Comparison of ENCODE assay signal across 8 cellular contexts in the genomic region with DNA sequence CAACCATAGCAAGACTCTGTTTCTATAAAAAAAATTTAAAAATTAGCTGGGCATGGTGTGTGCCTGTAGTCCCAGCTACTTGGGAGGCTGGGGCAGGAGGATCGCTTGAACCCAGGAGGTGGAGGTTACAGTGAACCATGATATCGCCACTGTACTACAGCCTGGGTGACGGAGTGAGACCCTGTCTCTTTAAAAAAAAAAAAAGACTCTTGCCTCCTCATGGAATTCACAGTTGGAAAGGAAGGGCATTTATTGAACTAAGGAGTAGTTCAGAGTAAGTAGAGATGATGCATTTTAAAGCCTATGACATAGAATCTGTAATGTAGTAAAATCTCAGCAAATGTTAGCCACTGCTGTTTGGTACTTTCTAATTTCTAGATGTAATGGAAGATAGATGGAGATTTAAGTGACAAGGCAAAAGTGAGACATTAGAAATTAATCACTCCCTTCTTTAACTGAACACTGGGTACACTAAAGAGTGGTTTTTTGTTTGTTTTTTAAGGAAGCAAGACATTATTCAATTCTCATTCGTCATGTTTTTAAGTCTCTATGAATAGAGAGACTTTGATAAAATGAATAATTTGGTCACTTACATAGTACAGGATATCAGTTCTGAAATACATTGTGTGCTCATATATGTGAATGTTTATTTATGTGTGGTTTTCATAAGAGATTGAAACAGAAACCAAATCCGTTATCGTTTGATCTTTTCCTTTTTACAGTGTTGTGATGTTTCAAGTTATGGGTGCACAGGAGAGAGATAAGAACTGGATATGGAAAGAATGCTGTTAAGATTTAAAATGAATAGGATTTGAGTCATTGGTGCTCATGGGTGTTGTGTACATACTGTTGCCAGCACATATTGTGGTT. TPM values are rescaled to one million over a fixed set of nuclear protein-coding genes. Genes with fewer than 3 reads are reported as not detected.
DNase-seq lines count a peak whose midpoint lies in the region; ATAC-seq and TF ChIP-seq lines count a peak whose summit lies in the region.

No MANE protein-coding gene starts in this region.

- no TSS peak for BruUV-seq in Caco-2 (replicated peaks; lab: Mats Ljungman, UMichigan)
- BruUV-seq in mammary epithelial cell (replicated peaks; lab: Mats Ljungman, UMichigan), result no TSS peak

- H3K4me3 Mint-ChIP-seq in Caco-2 (ENCODE audit: unreplicated experiment) (peak overlapping the region; percentile 73), endothelial cell (ENCODE audit: unreplicated experiment) (no peak overlapping the region)

- H2AFZ ChIP-seq in mammary epithelial cell (ENCODE audit: low read depth, low read length), result no peak overlapping the region

- H3K27me3 Mint-ChIP-seq in Caco-2 (ENCODE audit: insufficient read depth, unreplicated experiment), result no peaks in the 10 kb centered on the region
- no peaks in the 10 kb centered on the region for H3K27me3 Mint-ChIP-seq in endothelial cell (ENCODE audit: unreplicated experiment)

- no peak for TF ChIP-seq CTCF in Caco-2 (IDR thresholded peaks at IDR 0.05; ENCODE audit: insufficient read depth in 1 of 2, low read depth in 1 of 2, low read length in 1 of 2, severe bottlenecking in 1 of 2, unreplicated experiment in 1 of 2)
- TF ChIP-seq CTCF in mammary epithelial cell (conservative IDR thresholded peaks at IDR 0.05 in 1 of 2, IDR thresholded peaks at IDR 0.05 in 1 of 2; ENCODE audit: extremely low read depth in 1 of 2, insufficient read depth in 1 of 2, low read depth in 1 of 2, low read length in 2 of 2), result no peak
- TF ChIP-seq CTCF in mucosa of descending colon (IDR thresholded peaks at IDR 0.05), result no peak
- TF ChIP-seq CTCF in endothelial cell (IDR thresholded peaks at IDR 0.05; ENCODE audit: unreplicated experiment), result no peak

- H3K27ac Mint-ChIP-seq in Caco-2 (ENCODE audit: unreplicated experiment), result peak overlapping the region; percentile 87
- H3K27ac Mint-ChIP-seq in endothelial cell (ENCODE audit: unreplicated experiment), result no peak overlapping the region

- WGBS in mammary epithelial cell (ENCODE audit: low coverage, missing lambda C conversion rate), result 82% methylated on average over 6 of the region's 6 CpGs

- CTCF ChIA-PET in Caco-2 (lab: Charles Lee), result no interaction called here
- CTCF ChIA-PET in mammary epithelial cell (lab: Charles Lee; ENCODE audit: low non-redundant PET), result no interaction called here

- intact Hi-C loops in Caco-2 (cut with micrococcal nuclease; ENCODE audit: unreplicated experiment), result loop anchor here (1.0 to 5.0 kb wide), 2 partner anchors 47 to 78 kb away; no protein-coding TSS in a partner anchor
- intact Hi-C loops in mammary epithelial cell (cut with micrococcal nuclease), result no loop called here
- intact Hi-C loops in mucosa of descending colon (cut with DNase I, micrococcal nuclease), result no loop called here

- H3K4me1 ChIP-seq in Caco-2, result peaks cover 35% of the 10 kb centered on the region
- peaks cover 21% of the 10 kb centered on the region for H3K4me1 ChIP-seq in mammary epithelial cell (ENCODE audit: insufficient read depth, low read length)
- no peaks in the 10 kb centered on the region for H3K4me1 ChIP-seq in mucosa of descending colon (ENCODE audit: low read depth)

- H3K79me2 ChIP-seq in mammary epithelial cell (ENCODE audit: insufficient read depth, low read length), result peaks cover 94% of the 10 kb centered on the region

- H3K27ac ChIP-seq in mammary epithelial cell (ENCODE audit: insufficient read depth, low read depth, low read length), result peak overlapping the region; percentile 75

- no peak overlapping the region for H3K4me3 ChIP-seq in Caco-2 (ENCODE audit: low read depth, low read length)
- H3K4me3 ChIP-seq in mammary epithelial cell (replicated peaks in 1 of 3; ENCODE audit: insufficient read depth in 1 of 3, low read depth in 2 of 3, low read length in 3 of 3), result peak overlapping the region in 2 of 3 experiments; percentile 31 to 35
- H3K4me3 ChIP-seq in mucosa of descending colon, result no peak overlapping the region

- peak in 1 of 2 experiments; percentile 38 for DNase-seq in Caco-2
- DNase-seq in LHCN-M2 (ENCODE audit: low read depth), result peak; percentile 82
- peak; percentile 79 for DNase-seq in mammary epithelial cell
- no peak for DNase-seq in mucosa of descending colon
- no peak for DNase-seq in endothelial cell (ENCODE audit: low spot score)
- DNase-seq in stimulated activated CD4-positive, alpha-beta T cell treated with anti-CD3 and anti-CD28 coated beads, Interleukin-4, amount 100 ng/mL, for 24 hours, result no peak

- dilution Hi-C loops in mammary epithelial cell (cut with HindIII; ENCODE audit: low sequenced_read_pairs), result no loop called here

- POLR2A ChIA-PET in Caco-2 (lab: Charles Lee), result no interaction called here

- no peaks in the 10 kb centered on the region for H4K20me1 ChIP-seq in mammary epithelial cell (ENCODE audit: insufficient read depth, low read length)

- peak overlapping the region; percentile 85 for H3K4me2 ChIP-seq in mammary epithelial cell (ENCODE audit: insufficient read depth, low read depth, low read length)

- H3K36me3 Mint-ChIP-seq in Caco-2 (ENCODE audit: insufficient read depth, unreplicated experiment), result peaks cover 29% of the 10 kb centered on the region
- peaks cover 23% of the 10 kb centered on the region for H3K36me3 Mint-ChIP-seq in endothelial cell (ENCODE audit: low read depth, unreplicated experiment)

- H3K9me3 ChIP-seq in Caco-2 (peaks cover 16% of the 10 kb centered on the region), mammary epithelial cell (replicated peaks; ENCODE audit: insufficient read depth, low read length) (peaks cover 10% of the 10 kb centered on the region), mucosa of descending colon (peaks cover 14% of the 10 kb centered on the region)

- in situ Hi-C loops in mammary epithelial cell (cut with MboI; ENCODE audit: low sequenced_read_pairs in 2 of 2), result no loop called here

- H3K27me3 ChIP-seq in Caco-2 (replicated peaks; ENCODE audit: control insufficient read depth, insufficient read depth, low read length) (no peaks in the 10 kb centered on the region), mammary epithelial cell (ENCODE audit: insufficient read depth, low read length) (no peaks in the 10 kb centered on the region)

- peak overlapping the region; percentile 6 for H3K9ac ChIP-seq in mammary epithelial cell (ENCODE audit: insufficient read depth, low read length)

- peaks cover 15% of the 10 kb centered on the region for H3K9me3 Mint-ChIP-seq in Caco-2 (ENCODE audit: unreplicated experiment)
- H3K9me3 Mint-ChIP-seq in endothelial cell (ENCODE audit: unreplicated experiment), result no peaks in the 10 kb centered on the region

- H3K4me1 Mint-ChIP-seq in Caco-2 (ENCODE audit: low read depth, unreplicated experiment), result peaks cover 18% of the 10 kb centered on the region
- no peaks in the 10 kb centered on the region for H3K4me1 Mint-ChIP-seq in endothelial cell (ENCODE audit: unreplicated experiment)

- ATAC-seq in GM21515 (IDR thresholded peaks at IDR 0.05; ENCODE audit: unreplicated experiment) (peak; percentile 63), mucosa of descending colon (peak; percentile 87), GM21526 (IDR thresholded peaks at IDR 0.05; ENCODE audit: low FRiP score, unreplicated experiment) (no peak)

- peaks cover 6% of the 10 kb centered on the region for H3K36me3 ChIP-seq in Caco-2 (ENCODE audit: control insufficient read depth, insufficient read depth, low read length)
- peaks cover 16% of the 10 kb centered on the region for H3K36me3 ChIP-seq in mammary epithelial cell (ENCODE audit: insufficient read depth, low read length)
- H3K36me3 ChIP-seq in mucosa of descending colon (ENCODE audit: low read depth), result no peaks in the 10 kb centered on the region

RNA-seq across cellular contexts. Expression of gene FOXN2, which starts 29.3 kb away (rescaled TPM):
- 31.9 and 32.3 TPM in 2 replicates for total RNA-seq in Caco-2 (2022)
- 45.2 and 45.7 TPM in 2 replicates for total RNA-seq in LHCN-M2 (2014; rRNA removed)
- polyA plus RNA-seq in LHCN-M2 (2012), result 4.2 TPM
- 10 to 100 TPM; 33.4 to 43.3 TPM for total RNA-seq in mammary epithelial cell
- 13.6 TPM for polyA plus RNA-seq in mammary epithelial cell
- 57.5 TPM for polyA minus RNA-seq in mammary epithelial cell
- 10 to 100 TPM; 14.9 to 19.6 (median 17.9) TPM for total RNA-seq in mucosa of descending colon
- total RNA-seq in endothelial cell (ENCODE audit: unreplicated experiment), result 13.2 TPM

Comparison
In these comparisons a context has a peak if more than half of its experiments do, and no peak if none do; other contexts are left out.
1. DNase-seq: peak in LHCN-M2 (single experiment) and mammary epithelial cell (single experiment); none in mucosa of descending colon (0 of 3), endothelial cell (single experiment) and stimulated activated CD4-positive, alpha-beta T cell treated with anti-CD3 and anti-CD28 coated beads, Interleukin-4, amount 100 ng/mL, for 24 hours (single experiment).
2. H3K4me3 ChIP-seq: peak in mammary epithelial cell (2 of 3); none in Caco-2 (single experiment) and mucosa of descending colon (single experiment).